In genomic region chr4:128450326-128451120, GRCh38 we compare ENCODE assay signal across 19 cellular contexts.
DNase-seq lines count a peak whose midpoint lies in the region; ATAC-seq and TF ChIP-seq lines count a peak whose summit lies in the region.
"Had no signal": no experiment of that assay in that cellular context is flagged by ENCODE, and none has a peak within 500 bp of the region (broad histone marks: within the 10 kb centered on the region; RNA-seq: fewer than 3 reads in every experiment).

No MANE protein-coding gene starts in this region.

- H4K20me1 ChIP-seq in IMR-90 (ENCODE audit: insufficient read depth, low read length) (no peaks in the 10 kb centered on the region), osteoblast (ENCODE audit: insufficient read depth, low read length) (no peaks in the 10 kb centered on the region)
- H4K20me1 ChIP-seq: BLaER1 treated with 17β-estradiol and CSF1 and Interleukin-3, amounts not matched to agents 10 nM and 100 nM had no signal

- no peak overlapping the region for H3K27ac Mint-ChIP-seq in T-helper 17 cell
- H3K27ac Mint-ChIP-seq: CD8-positive, alpha-beta T cell; IgD-negative memory B cell had no signal

- no peak overlapping the region for H3K4ac ChIP-seq in IMR-90 (ENCODE audit: low read depth, low read length)

- 0 out of 4 replicates have a peak overlapping the region, but pooled peaks of 1 of the 2 experiments have one; percentile 34 for H4K8ac ChIP-seq in IMR-90 (ENCODE audit: low read depth in 2 of 2, low read length in 2 of 2)

- no peak overlapping the region for H3K4me3 Mint-ChIP-seq in T-helper 17 cell
- H3K4me3 Mint-ChIP-seq: CD8-positive, alpha-beta T cell; IgD-negative memory B cell had no signal

- H3K9me1 ChIP-seq in IMR-90 (ENCODE audit: insufficient read depth, low read length): peaks cover 13% of the 10 kb centered on the region

- no peak overlapping the region for H3K23ac ChIP-seq in IMR-90 (ENCODE audit: low read depth, low read length)

- H3K4me2 ChIP-seq in IMR-90 (ENCODE audit: low read depth, low read length) (no peak overlapping the region), osteoblast (ENCODE audit: insufficient read depth, low read length) (no peak overlapping the region)
- H3K4me2 ChIP-seq: BLaER1 treated with 17β-estradiol and CSF1 and Interleukin-3, amounts not matched to agents 10 nM and 100 nM; PC-9 had no signal

- dilution Hi-C loops in IMR-90 (cut with HindIII; ENCODE audit: low sequenced_read_pairs, unreplicated experiment): no loop called here

- H3K79me1 ChIP-seq in IMR-90 (ENCODE audit: low read depth in 1 of 2, low read length in 2 of 2): 0 out of 4 replicates have a peak, but pooled peaks cover 0 to 4% of the 10 kb centered on the region in 2 experiments

- H3K14ac ChIP-seq in IMR-90 (replicated peaks; ENCODE audit: low read depth, low read length): 0 out of 2 replicates have a peak overlapping the region, but pooled peaks have one; percentile 9

- peak overlapping the region; percentile 21; the same call in 1 of the 2 replicates for H2BK20ac ChIP-seq in IMR-90 (ENCODE audit: low read depth, low read length)

- peak overlapping the region; percentile 4; the same call in 1 of the 2 replicates for H4K91ac ChIP-seq in IMR-90 (ENCODE audit: insufficient read depth, low read depth, low read length)

- H3K27me3 Mint-ChIP-seq in T-helper 17 cell: peaks cover 5% of the 10 kb centered on the region

- H3K36me3 ChIP-seq in IMR-90 (ENCODE audit: control insufficient read depth, insufficient read depth, low read length): no peaks in the 10 kb centered on the region
- H3K36me3 ChIP-seq in osteoblast (ENCODE audit: insufficient read depth, low read length): no peaks in the 10 kb centered on the region
- no peaks in the 10 kb centered on the region for H3K36me3 ChIP-seq in ovary
- H3K36me3 ChIP-seq: BLaER1 treated with 17β-estradiol and CSF1 and Interleukin-3, amounts not matched to agents 10 nM and 100 nM had no signal

- no peak for TF ChIP-seq EP300 in ovary (IDR thresholded peaks at IDR 0.05)

- BruUV-seq in IMR-90 (replicated peaks; lab: Mats Ljungman, UMichigan): no TSS peak

- H2AK9ac ChIP-seq in IMR-90 (replicated peaks; ENCODE audit: low read depth, low read length, poor library complexity): no peak overlapping the region

- CTCF ChIA-PET in IMR-90 (lab: Yijun Ruan, JAX): no interaction called here

- H2BK120ac ChIP-seq in IMR-90 (ENCODE audit: low read depth, low read length): 0 out of 2 replicates have a peak overlapping the region, but pooled peaks have one; percentile 45

- peaks cover 2% of the 10 kb centered on the region; the same call in 1 of the 2 replicates for H3K9me3 ChIP-seq in IMR-90 (ENCODE audit: control insufficient read depth, insufficient read depth, low read length)
- no peaks in the 10 kb centered on the region for H3K9me3 ChIP-seq in osteoblast (ENCODE audit: low read depth, low read length)
- no peaks in the 10 kb centered on the region for H3K9me3 ChIP-seq in T-helper 17 cell (ENCODE audit: control insufficient read depth, low read length, poor library complexity, severe bottlenecking)
- no peaks in the 10 kb centered on the region for H3K9me3 ChIP-seq in ovary

- H2BK5ac ChIP-seq in IMR-90 (ENCODE audit: low read depth, low read length, poor library complexity, severe bottlenecking): no peak overlapping the region

- H2AFZ ChIP-seq in IMR-90 (replicated peaks; ENCODE audit: low read length, poor library complexity) (no peak overlapping the region), osteoblast (ENCODE audit: low read length) (no peak overlapping the region)
- H2AFZ ChIP-seq: PC-9 had no signal

- no peak for TF ChIP-seq RAD21 in IMR-90 (IDR thresholded peaks at IDR 0.05; ENCODE audit: low read length)

- POLR2A ChIA-PET in IMR-90 (lab: Charles Lee; ENCODE audit: unreplicated experiment): no interaction called here

- H3K4me1 ChIP-seq in IMR-90 (ENCODE audit: control insufficient read depth, insufficient read depth, low read length) (peaks cover 18% of the 10 kb centered on the region), osteoblast (ENCODE audit: insufficient read depth, low read length) (peaks cover 42% of the 10 kb centered on the region), ovary (ENCODE audit: insufficient read depth) (no peaks in the 10 kb centered on the region)

- H3K27ac ChIP-seq in IMR-90 (ENCODE audit: insufficient read depth, low read length) (no peak overlapping the region), osteoblast (ENCODE audit: low read depth, low read length) (peak overlapping the region; percentile 23), ovary (no peak overlapping the region)
- H3K27ac ChIP-seq: BLaER1 treated with 17β-estradiol and CSF1 and Interleukin-3, amounts not matched to agents 10 nM and 100 nM; PC-9 had no signal

- TF ChIP-seq CTCF in IMR-90 (conservative IDR thresholded peaks at IDR 0.05; ENCODE audit: low read depth, low read length) (no peak), osteoblast (IDR thresholded peaks at IDR 0.05; ENCODE audit: extremely low read depth, low read depth, low read length) (no peak), ovary (IDR thresholded peaks at IDR 0.05) (no peak)

- H3K9ac ChIP-seq in IMR-90 (ENCODE audit: low read depth, low read length): no peak overlapping the region
- H3K9ac ChIP-seq: BLaER1 treated with 17β-estradiol and CSF1 and Interleukin-3, amounts not matched to agents 10 nM and 100 nM had no signal

- H3K27me3 ChIP-seq in IMR-90 (ENCODE audit: control insufficient read depth, insufficient read depth, low read length) (no peaks in the 10 kb centered on the region), osteoblast (ENCODE audit: insufficient read depth, low read length) (no peaks in the 10 kb centered on the region), ovary (no peaks in the 10 kb centered on the region)
- H3K27me3 ChIP-seq: BLaER1 treated with 17β-estradiol and CSF1 and Interleukin-3, amounts not matched to agents 10 nM and 100 nM had no signal

- in situ Hi-C loops in IMR-90 (cut with MboI; ENCODE audit: low sequenced_read_pairs): loop anchor here (5.0 to 10.0 kb wide), 2 partner anchors 256 to 412 kb away; no protein-coding TSS in a partner anchor

- H2BK15ac ChIP-seq in IMR-90 (ENCODE audit: low read depth, low read length): 0 out of 3 replicates have a peak overlapping the region, but pooled peaks have one; percentile 12

- WGBS in IMR-90 (ENCODE audit: extremely low coverage in 2 of 2, insufficient read length in 1 of 2), 2 experiments: no CpG with 5 or more reads among the region's 5 CpGs
- 68 to 80% (median 72%) methylated on average over 5 of the region's 5 CpGs for WGBS in ovary, 3 donors

- H3K4me1 Mint-ChIP-seq in T-helper 17 cell: peaks cover 2% of the 10 kb centered on the region

- H3K4me3 ChIP-seq in IMR-90 (ENCODE audit: insufficient read depth, low read depth, low read length) (no peak overlapping the region), osteoblast (ENCODE audit: insufficient read depth, low read length) (no peak overlapping the region), ovary (no peak overlapping the region)
- H3K4me3 ChIP-seq: BLaER1 treated with 17β-estradiol and CSF1 and Interleukin-3, amounts not matched to agents 10 nM and 100 nM; PC-9 had no signal

- H3K36me3 Mint-ChIP-seq in T-helper 17 cell (ENCODE audit: low read depth): no peaks in the 10 kb centered on the region
- H3K36me3 Mint-ChIP-seq: CD8-positive, alpha-beta T cell had no signal

- no peak for TF ChIP-seq POLR2A in IMR-90 (IDR thresholded peaks at IDR 0.05; ENCODE audit: low read depth, low read length)
- no peak for TF ChIP-seq POLR2A in ovary (IDR thresholded peaks at IDR 0.05)

- H3K79me2 ChIP-seq in osteoblast (ENCODE audit: insufficient read depth, low read length): no peaks in the 10 kb centered on the region

- H3K56ac ChIP-seq in IMR-90 (ENCODE audit: extremely low read depth, insufficient read depth, low read length): no peak overlapping the region

- H4K5ac ChIP-seq in IMR-90 (ENCODE audit: low read depth, low read length): peak overlapping the region; percentile 49; the same call in 1 of the 2 replicates

- no peak overlapping the region for H3K18ac ChIP-seq in IMR-90 (ENCODE audit: low read depth, low read length)

- peak; percentile 56 for DNase-seq in EH (ENCODE audit: low read depth)
- peak; percentile 26 for DNase-seq in IMR-90
- DNase-seq in amniotic epithelial cell (ENCODE audit: low read depth): peak; percentile 48
- DNase-seq in osteoblast (ENCODE audit: insufficient read length, low spot score, missing footprints): peak; percentile 67
- DNase-seq in T-helper 17 cell: no peak
- no peak for DNase-seq in ovary
- no peak for DNase-seq in left colon
- DNase-seq: Calu3; CD8-positive, alpha-beta T cell; Kasumi-1; MM.1S; NCI-H1694 treated with DMSO at 0.1 percent for 48 hours; NCI-H2107; NCI-H345; NCI-H524 treated with DMSO at 0.1 percent for 48 hours; PC-9 had no signal

- peak overlapping the region; percentile 14; the same call in 1 of the 2 replicates for H2AK5ac ChIP-seq in IMR-90 (ENCODE audit: low read depth, low read length)

- intact Hi-C loops in IMR-90 (cut with micrococcal nuclease): loop anchor here (5.0 to 10.0 kb wide), 3 partner anchors 63 to 642 kb away; partner anchors contain the start of gene SCLT1
- intact Hi-C loops in ovary (cut with DNase I): loop anchor here (10.0 kb wide), 4 partner anchors 104 to 414 kb away; no protein-coding TSS in a partner anchor
- intact Hi-C loops in left colon (cut with DNase I, micrococcal nuclease): loop anchor here in 1 of 2 donors (5.0 to 10.0 kb wide), 2 partner anchors 357 to 414 kb away; partner anchors contain the start of gene JADE1

- ATAC-seq in IMR-90 (ENCODE audit: low read depth) (no peak), T-helper 17 cell (no peak), left colon (no peak), HG03571 (IDR thresholded peaks at IDR 0.05; ENCODE audit: unreplicated experiment) (no peak)
- ATAC-seq: CD8-positive, alpha-beta T cell had no signal

TF ChIP-seq in IMR-90, 13 proteins besides CTCF, POLR2A, EP300 and RAD21 (continues in another document):
- TF ChIP-seq RFX5 (IDR thresholded peaks at IDR 0.05; ENCODE audit: low read depth, low read length) (no peak), NFE2L2 (IDR thresholded peaks at IDR 0.05; ENCODE audit: low read depth, low read length) (no peak), RCOR1 (IDR thresholded peaks at IDR 0.05; ENCODE audit: insufficient replicate concordance, low read length) (no peak), ELK1 (IDR thresholded peaks at IDR 0.05; ENCODE audit: borderline replicate concordance, low read depth, low read length) (no peak), FOS (IDR thresholded peaks at IDR 0.05; ENCODE audit: low read depth, low read length) (no peak), CHD1 (IDR thresholded peaks at IDR 0.05; ENCODE audit: low read depth, low read length) (no peak)

Comparison
In these comparisons a context has a peak if more than half of its experiments do, and no peak if none do; other contexts are left out.
1. DNase-seq: peak in EH (single experiment), IMR-90 (single experiment), amniotic epithelial cell (single experiment) and osteoblast (single experiment); none in T-helper 17 cell (0 of 3), ovary (0 of 5) and left colon (0 of 2).